In genomic region chr2:64142817-64143153, GRCh38 we compare ENCODE assay signal across 1 cellular context.
TF ChIP-seq lines count a peak whose summit lies in the region.

No MANE protein-coding gene starts in this region.

TF ChIP-seq in SK-N-SH, 30 proteins besides CTCF, POLR2A, EP300 and RAD21 (continued from another document):
- TF ChIP-seq ZBTB33 (IDR thresholded peaks at IDR 0.05; ENCODE audit: borderline replicate concordance, low read depth) (no peak), POLR2AphosphoS5 (IDR thresholded peaks at IDR 0.05; ENCODE audit: low read depth, low read length) (no peak), GATA2 (CRISPR knock-in tag; IDR thresholded peaks at IDR 0.05) (no peak), ELF1 (IDR thresholded peaks at IDR 0.05) (no peak)
- TF ChIP-seq, protein P1, sequence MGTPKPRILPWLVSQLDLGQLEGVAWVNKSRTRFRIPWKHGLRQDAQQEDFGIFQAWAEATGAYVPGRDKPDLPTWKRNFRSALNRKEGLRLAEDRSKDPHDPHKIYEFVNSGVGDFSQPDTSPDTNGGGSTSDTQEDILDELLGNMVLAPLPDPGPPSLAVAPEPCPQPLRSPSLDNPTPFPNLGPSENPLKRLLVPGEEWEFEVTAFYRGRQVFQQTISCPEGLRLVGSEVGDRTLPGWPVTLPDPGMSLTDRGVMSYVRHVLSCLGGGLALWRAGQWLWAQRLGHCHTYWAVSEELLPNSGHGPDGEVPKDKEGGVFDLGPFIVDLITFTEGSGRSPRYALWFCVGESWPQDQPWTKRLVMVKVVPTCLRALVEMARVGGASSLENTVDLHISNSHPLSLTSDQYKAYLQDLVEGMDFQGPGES (IDR thresholded peaks at IDR 0.05; ENCODE audit: low read depth, low read length), result no peak
